In the genomic region with DNA sequence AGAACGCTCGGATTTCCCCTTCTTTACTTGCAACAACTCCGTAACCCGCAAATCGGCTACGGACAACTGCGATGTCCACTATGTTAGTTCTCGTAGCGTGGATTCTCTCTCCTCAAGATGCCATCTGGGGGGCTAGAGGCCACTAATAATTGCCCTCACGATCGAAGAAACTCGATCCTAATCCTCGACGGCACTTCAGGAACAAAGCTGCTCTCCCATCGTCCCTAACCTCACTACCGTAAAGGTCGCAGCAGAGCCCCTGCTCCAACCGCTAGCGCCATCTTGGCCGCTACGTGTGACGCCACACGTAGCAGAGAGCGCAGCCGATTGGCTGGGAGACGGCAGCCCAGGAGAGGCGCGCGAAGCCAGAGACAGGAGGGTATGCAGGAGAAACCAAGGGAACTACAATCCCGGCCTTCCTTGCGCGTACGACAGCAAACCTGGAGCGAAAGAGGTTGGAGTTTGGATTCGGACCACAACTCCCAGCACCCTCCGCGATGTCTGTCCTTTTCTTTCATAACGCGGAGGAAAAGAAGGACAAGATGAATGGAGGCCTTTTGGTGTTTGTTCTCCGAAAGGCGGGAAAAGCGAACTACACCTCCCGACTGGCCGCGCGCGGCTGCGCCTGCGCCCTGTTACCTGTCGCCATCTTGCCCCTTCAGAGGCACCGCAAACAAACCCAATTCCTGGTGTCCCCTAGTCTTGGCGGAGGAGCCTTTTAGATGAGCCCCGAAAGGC, we compare ENCODE assay signal across 1 cellular context.
TF ChIP-seq lines count a peak whose summit lies in the region.

A gene with protein sequence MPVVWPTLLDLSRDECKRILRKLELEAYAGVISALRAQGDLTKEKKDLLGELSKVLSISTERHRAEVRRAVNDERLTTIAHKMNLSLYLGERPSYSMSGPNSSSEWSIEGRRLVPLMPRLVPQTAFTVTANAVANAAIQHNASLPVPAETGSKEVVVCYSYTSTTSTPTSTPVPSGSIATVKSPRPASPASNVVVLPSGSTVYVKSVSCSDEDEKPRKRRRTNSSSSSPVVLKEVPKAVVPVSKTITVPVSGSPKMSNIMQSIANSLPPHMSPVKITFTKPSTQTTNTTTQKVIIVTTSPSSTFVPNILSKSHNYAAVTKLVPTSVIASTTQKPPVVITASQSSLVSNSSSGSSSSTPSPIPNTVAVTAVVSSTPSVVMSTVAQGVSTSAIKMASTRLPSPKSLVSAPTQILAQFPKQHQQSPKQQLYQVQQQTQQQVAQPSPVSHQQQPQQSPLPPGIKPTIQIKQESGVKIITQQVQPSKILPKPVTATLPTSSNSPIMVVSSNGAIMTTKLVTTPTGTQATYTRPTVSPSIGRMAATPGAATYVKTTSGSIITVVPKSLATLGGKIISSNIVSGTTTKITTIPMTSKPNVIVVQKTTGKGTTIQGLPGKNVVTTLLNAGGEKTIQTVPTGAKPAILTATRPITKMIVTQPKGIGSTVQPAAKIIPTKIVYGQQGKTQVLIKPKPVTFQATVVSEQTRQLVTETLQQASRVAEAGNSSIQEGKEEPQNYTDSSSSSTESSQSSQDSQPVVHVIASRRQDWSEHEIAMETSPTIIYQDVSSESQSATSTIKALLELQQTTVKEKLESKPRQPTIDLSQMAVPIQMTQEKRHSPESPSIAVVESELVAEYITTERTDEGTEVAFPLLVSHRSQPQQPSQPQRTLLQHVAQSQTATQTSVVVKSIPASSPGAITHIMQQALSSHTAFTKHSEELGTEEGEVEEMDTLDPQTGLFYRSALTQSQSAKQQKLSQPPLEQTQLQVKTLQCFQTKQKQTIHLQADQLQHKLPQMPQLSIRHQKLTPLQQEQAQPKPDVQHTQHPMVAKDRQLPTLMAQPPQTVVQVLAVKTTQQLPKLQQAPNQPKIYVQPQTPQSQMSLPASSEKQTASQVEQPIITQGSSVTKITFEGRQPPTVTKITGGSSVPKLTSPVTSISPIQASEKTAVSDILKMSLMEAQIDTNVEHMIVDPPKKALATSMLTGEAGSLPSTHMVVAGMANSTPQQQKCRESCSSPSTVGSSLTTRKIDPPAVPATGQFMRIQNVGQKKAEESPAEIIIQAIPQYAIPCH (N-terminal part only) (plus strand): TSS at position 635 of the 738 bp plus-strand sequence. CDS start 1,921 bp downstream, outside the sequence.

TF ChIP-seq in K562, 482 proteins besides CTCF, POLR2A, EP300 and RAD21 (continued from another document and continues in another):
- TF ChIP-seq, protein P1, sequence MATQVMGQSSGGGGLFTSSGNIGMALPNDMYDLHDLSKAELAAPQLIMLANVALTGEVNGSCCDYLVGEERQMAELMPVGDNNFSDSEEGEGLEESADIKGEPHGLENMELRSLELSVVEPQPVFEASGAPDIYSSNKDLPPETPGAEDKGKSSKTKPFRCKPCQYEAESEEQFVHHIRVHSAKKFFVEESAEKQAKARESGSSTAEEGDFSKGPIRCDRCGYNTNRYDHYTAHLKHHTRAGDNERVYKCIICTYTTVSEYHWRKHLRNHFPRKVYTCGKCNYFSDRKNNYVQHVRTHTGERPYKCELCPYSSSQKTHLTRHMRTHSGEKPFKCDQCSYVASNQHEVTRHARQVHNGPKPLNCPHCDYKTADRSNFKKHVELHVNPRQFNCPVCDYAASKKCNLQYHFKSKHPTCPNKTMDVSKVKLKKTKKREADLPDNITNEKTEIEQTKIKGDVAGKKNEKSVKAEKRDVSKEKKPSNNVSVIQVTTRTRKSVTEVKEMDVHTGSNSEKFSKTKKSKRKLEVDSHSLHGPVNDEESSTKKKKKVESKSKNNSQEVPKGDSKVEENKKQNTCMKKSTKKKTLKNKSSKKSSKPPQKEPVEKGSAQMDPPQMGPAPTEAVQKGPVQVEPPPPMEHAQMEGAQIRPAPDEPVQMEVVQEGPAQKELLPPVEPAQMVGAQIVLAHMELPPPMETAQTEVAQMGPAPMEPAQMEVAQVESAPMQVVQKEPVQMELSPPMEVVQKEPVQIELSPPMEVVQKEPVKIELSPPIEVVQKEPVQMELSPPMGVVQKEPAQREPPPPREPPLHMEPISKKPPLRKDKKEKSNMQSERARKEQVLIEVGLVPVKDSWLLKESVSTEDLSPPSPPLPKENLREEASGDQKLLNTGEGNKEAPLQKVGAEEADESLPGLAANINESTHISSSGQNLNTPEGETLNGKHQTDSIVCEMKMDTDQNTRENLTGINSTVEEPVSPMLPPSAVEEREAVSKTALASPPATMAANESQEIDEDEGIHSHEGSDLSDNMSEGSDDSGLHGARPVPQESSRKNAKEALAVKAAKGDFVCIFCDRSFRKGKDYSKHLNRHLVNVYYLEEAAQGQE (CRISPR knock-in tag; IDR thresholded peaks at IDR 0.05; ENCODE audit: low read depth) = no peak
- TF ChIP-seq MED1 (CRISPR knock-in tag; IDR thresholded peaks at IDR 0.05; ENCODE audit: borderline replicate concordance) (no peak), MYNN (IDR thresholded peaks at IDR 0.05) (no peak), MYNN (CRISPR knock-in tag; IDR thresholded peaks at IDR 0.05) (no peak), RBM22 (IDR thresholded peaks at IDR 0.05; ENCODE audit: low read depth, low read length, poor library complexity, severe bottlenecking) (no peak), SAP30 (IDR thresholded peaks at IDR 0.05; ENCODE audit: borderline replicate concordance, insufficient read depth, low read depth, low read length, poor library complexity, severe bottlenecking) (no peak), ZNF561 (CRISPR knock-in tag; conservative IDR thresholded peaks at IDR 0.05) (no peak), SMAD1 (IDR thresholded peaks at IDR 0.05; ENCODE audit: low read depth, low read length, partially characterized antibody) (peak; percentile 76), FOXJ2 (tag; IDR thresholded peaks at IDR 0.05) (peak; percentile 53; the same call in 1 of the 2 replicates), ZFX (CRISPR knock-in tag; IDR thresholded peaks at IDR 0.05) (peak; percentile 85), HIVEP1 (CRISPR knock-in tag; IDR thresholded peaks at IDR 0.05) (no peak), NELFE (IDR thresholded peaks at IDR 0.05; ENCODE audit: insufficient read depth, insufficient read length) (no peak), SMARCA4 (IDR thresholded peaks at IDR 0.05) (peak; percentile 36; the same call in 1 of the 2 replicates), ASH1L (IDR thresholded peaks at IDR 0.05; ENCODE audit: borderline replicate concordance, low read depth, partially characterized antibody) (no peak), CTBP1 (IDR thresholded peaks at IDR 0.05; ENCODE audit: borderline replicate concordance) (peak; percentile 78; the same call in 1 of the 2 replicates), ZNF507 (tag; conservative IDR thresholded peaks at IDR 0.05) (no peak), TARDBP (IDR thresholded peaks at IDR 0.05) (0 out of 2 replicates have a peak, but pooled peaks have one; percentile 35), NR2C1 (IDR thresholded peaks at IDR 0.05) (no peak), NR2C1 (tag; IDR thresholded peaks at IDR 0.05) (peak; percentile 78), MCM5 (IDR thresholded peaks at IDR 0.05; ENCODE audit: low read depth) (no peak), PHF8 (IDR thresholded peaks at IDR 0.05; ENCODE audit: borderline replicate concordance, low read length) (peak; percentile 99), ZNF140 (CRISPR knock-in tag; IDR thresholded peaks at IDR 0.05) (no peak)
- TF ChIP-seq, protein P2, sequence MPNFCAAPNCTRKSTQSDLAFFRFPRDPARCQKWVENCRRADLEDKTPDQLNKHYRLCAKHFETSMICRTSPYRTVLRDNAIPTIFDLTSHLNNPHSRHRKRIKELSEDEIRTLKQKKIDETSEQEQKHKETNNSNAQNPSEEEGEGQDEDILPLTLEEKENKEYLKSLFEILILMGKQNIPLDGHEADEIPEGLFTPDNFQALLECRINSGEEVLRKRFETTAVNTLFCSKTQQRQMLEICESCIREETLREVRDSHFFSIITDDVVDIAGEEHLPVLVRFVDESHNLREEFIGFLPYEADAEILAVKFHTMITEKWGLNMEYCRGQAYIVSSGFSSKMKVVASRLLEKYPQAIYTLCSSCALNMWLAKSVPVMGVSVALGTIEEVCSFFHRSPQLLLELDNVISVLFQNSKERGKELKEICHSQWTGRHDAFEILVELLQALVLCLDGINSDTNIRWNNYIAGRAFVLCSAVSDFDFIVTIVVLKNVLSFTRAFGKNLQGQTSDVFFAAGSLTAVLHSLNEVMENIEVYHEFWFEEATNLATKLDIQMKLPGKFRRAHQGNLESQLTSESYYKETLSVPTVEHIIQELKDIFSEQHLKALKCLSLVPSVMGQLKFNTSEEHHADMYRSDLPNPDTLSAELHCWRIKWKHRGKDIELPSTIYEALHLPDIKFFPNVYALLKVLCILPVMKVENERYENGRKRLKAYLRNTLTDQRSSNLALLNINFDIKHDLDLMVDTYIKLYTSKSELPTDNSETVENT (CRISPR knock-in tag; IDR thresholded peaks at IDR 0.05) = peak; percentile 86
- TF ChIP-seq, protein P3, sequence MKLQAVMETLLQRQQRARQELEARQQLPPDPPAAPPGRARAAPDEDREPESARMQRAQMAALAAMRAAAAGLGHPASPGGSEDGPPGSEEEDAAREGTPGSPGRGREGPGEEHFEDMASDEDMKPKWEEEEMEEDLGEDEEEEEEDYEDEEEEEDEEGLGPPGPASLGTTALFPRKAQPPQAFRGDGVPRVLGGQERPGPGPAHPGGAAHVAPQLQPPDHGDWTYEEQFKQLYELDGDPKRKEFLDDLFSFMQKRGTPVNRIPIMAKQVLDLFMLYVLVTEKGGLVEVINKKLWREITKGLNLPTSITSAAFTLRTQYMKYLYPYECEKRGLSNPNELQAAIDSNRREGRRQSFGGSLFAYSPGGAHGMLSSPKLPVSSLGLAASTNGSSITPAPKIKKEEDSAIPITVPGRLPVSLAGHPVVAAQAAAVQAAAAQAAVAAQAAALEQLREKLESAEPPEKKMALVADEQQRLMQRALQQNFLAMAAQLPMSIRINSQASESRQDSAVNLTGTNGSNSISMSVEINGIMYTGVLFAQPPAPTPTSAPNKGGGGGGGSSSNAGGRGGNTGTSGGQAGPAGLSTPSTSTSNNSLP (IDR thresholded peaks at IDR 0.05; ENCODE audit: borderline replicate concordance, low read depth, low read length) = no peak
- TF ChIP-seq, protein P4, sequence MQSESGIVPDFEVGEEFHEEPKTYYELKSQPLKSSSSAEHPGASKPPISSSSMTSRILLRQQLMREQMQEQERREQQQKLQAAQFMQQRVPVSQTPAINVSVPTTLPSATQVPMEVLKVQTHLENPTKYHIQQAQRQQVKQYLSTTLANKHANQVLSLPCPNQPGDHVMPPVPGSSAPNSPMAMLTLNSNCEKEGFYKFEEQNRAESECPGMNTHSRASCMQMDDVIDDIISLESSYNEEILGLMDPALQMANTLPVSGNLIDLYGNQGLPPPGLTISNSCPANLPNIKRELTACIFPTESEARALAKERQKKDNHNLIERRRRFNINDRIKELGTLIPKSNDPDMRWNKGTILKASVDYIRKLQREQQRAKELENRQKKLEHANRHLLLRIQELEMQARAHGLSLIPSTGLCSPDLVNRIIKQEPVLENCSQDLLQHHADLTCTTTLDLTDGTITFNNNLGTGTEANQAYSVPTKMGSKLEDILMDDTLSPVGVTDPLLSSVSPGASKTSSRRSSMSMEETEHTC (IDR thresholded peaks at IDR 0.05) = no peak
- TF ChIP-seq, protein P5, sequence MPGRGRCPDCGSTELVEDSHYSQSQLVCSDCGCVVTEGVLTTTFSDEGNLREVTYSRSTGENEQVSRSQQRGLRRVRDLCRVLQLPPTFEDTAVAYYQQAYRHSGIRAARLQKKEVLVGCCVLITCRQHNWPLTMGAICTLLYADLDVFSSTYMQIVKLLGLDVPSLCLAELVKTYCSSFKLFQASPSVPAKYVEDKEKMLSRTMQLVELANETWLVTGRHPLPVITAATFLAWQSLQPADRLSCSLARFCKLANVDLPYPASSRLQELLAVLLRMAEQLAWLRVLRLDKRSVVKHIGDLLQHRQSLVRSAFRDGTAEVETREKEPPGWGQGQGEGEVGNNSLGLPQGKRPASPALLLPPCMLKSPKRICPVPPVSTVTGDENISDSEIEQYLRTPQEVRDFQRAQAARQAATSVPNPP (IDR thresholded peaks at IDR 0.05; ENCODE audit: borderline replicate concordance, insufficient read depth, insufficient read length) = no peak
- TF ChIP-seq, protein P6, sequence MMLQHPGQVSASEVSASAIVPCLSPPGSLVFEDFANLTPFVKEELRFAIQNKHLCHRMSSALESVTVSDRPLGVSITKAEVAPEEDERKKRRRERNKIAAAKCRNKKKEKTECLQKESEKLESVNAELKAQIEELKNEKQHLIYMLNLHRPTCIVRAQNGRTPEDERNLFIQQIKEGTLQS (IDR thresholded peaks at IDR 0.05) = no peak
- TF ChIP-seq, protein P6 (CRISPR knock-in tag; conservative IDR thresholded peaks at IDR 0.05) = peak; percentile 43; the same call in 1 of the 2 replicates
- TF ChIP-seq, protein P7, sequence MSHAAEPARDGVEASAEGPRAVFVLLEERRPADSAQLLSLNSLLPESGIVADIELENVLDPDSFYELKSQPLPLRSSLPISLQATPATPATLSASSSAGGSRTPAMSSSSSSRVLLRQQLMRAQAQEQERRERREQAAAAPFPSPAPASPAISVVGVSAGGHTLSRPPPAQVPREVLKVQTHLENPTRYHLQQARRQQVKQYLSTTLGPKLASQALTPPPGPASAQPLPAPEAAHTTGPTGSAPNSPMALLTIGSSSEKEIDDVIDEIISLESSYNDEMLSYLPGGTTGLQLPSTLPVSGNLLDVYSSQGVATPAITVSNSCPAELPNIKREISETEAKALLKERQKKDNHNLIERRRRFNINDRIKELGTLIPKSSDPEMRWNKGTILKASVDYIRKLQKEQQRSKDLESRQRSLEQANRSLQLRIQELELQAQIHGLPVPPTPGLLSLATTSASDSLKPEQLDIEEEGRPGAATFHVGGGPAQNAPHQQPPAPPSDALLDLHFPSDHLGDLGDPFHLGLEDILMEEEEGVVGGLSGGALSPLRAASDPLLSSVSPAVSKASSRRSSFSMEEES (CRISPR knock-in tag; IDR thresholded peaks at IDR 0.05) = no peak
- TF ChIP-seq, protein P8, sequence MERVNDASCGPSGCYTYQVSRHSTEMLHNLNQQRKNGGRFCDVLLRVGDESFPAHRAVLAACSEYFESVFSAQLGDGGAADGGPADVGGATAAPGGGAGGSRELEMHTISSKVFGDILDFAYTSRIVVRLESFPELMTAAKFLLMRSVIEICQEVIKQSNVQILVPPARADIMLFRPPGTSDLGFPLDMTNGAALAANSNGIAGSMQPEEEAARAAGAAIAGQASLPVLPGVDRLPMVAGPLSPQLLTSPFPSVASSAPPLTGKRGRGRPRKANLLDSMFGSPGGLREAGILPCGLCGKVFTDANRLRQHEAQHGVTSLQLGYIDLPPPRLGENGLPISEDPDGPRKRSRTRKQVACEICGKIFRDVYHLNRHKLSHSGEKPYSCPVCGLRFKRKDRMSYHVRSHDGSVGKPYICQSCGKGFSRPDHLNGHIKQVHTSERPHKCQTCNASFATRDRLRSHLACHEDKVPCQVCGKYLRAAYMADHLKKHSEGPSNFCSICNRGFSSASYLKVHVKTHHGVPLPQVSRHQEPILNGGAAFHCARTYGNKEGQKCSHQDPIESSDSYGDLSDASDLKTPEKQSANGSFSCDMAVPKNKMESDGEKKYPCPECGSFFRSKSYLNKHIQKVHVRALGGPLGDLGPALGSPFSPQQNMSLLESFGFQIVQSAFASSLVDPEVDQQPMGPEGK (CRISPR knock-in tag; IDR thresholded peaks at IDR 0.05; ENCODE audit: borderline replicate concordance) = no peak
- TF ChIP-seq, protein P9, sequence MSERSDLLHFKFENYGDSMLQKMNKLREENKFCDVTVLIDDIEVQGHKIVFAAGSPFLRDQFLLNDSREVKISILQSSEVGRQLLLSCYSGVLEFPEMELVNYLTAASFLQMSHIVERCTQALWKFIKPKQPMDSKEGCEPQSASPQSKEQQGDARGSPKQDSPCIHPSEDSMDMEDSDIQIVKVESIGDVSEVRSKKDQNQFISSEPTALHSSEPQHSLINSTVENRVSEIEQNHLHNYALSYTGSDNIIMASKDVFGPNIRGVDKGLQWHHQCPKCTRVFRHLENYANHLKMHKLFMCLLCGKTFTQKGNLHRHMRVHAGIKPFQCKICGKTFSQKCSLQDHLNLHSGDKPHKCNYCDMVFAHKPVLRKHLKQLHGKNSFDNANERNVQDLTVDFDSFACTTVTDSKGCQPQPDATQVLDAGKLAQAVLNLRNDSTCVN (CRISPR knock-in tag; IDR thresholded peaks at IDR 0.05) = no peak
